Comparison of ENCODE assay signal across 13 cellular contexts in genomic region chr7:2621948-2622640, GRCh38. TPM values are rescaled to one million over a fixed set of nuclear protein-coding genes. Genes with fewer than 3 reads are reported as not detected.
A peak's percentile ranks its signal among the peaks of the same experiment; 100 is the strongest.
DNase-seq lines count a peak whose midpoint lies in the region; ATAC-seq, FAIRE-seq and TF ChIP-seq lines count a peak whose summit lies in the region.
"Had no signal": no experiment of that assay in that cellular context is flagged by ENCODE, and none has a peak within 500 bp of the region (broad histone marks: within the 10 kb centered on the region; RNA-seq: fewer than 3 reads in every experiment).

No MANE protein-coding gene starts in this region.

- ATAC-seq in T-helper 17 cell = no peak
- ATAC-seq in activated CD8-positive, alpha-beta T cell treated with anti-CD3 and anti-CD28 coated beads for 36 hours = no peak
- no peak for ATAC-seq in HG02571 (IDR thresholded peaks at IDR 0.05; ENCODE audit: unreplicated experiment)

- H3K79me1 ChIP-seq in H1 (ENCODE audit: low read depth, low read length) = no peaks in the 10 kb centered on the region

- POLR2A ChIA-PET in H1 (lab: Charles Lee; ENCODE audit: partially characterized antibody) = interaction anchor here (0.8 to 2.4 kb wide), 6 partner anchors 9 to 104 kb away, joined by 3 to 7 read pairs (median 4); partner anchors contain the start of gene TTYH3
- POLR2A ChIA-PET in activated CD8-positive, alpha-beta T cell treated with anti-CD3 and anti-CD28 coated beads for 36 hours (lab: Charles Lee) = no interaction called here

- intact Hi-C loops in activated CD8-positive, alpha-beta T cell treated with anti-CD3 and anti-CD28 coated beads for 36 hours (cut with micrococcal nuclease) = no loop called here

- peak overlapping the region; percentile 24 for H3K4ac ChIP-seq in H1 (replicated peaks; ENCODE audit: insufficient read length, low read depth, low read length)

- H3K4me1 Mint-ChIP-seq in nephron progenitor cell (peaks cover 50% of the 10 kb centered on the region), T-helper 17 cell (peaks cover 2% of the 10 kb centered on the region)
- no peaks in the 10 kb centered on the region for H3K4me1 Mint-ChIP-seq in activated CD8-positive, alpha-beta T cell treated with anti-CD3 and anti-CD28 coated beads for 36 hours (ENCODE audit: low read depth)
- H3K4me1 Mint-ChIP-seq: CD4-positive, alpha-beta memory T cell had no signal

- H2AK5ac ChIP-seq in H1 (ENCODE audit: low read depth, low read length) = peak overlapping the region; percentile 75; the same call in 1 of the 2 replicates

- H3K27ac Mint-ChIP-seq in nephron progenitor cell = no peak overlapping the region
- no peak overlapping the region for H3K27ac Mint-ChIP-seq in T-helper 17 cell
- no peak overlapping the region for H3K27ac Mint-ChIP-seq in activated CD8-positive, alpha-beta T cell treated with anti-CD3 and anti-CD28 coated beads for 36 hours
- H3K27ac Mint-ChIP-seq: CD4-positive, alpha-beta memory T cell had no signal

- peak overlapping the region; percentile 69 for H3K56ac ChIP-seq in H1 (replicated peaks; ENCODE audit: insufficient read length, low read depth, low read length)

- H3K4me1 ChIP-seq in GM23248 (ENCODE audit: insufficient read depth) (peaks cover 25% of the 10 kb centered on the region), H1 (replicated peaks in 1 of 4; ENCODE audit: control insufficient read depth in 3 of 4, insufficient read depth in 4 of 4, low read length in 3 of 4) (peaks cover 0 to 28% (median 23%) of the 10 kb centered on the region in 4 experiments; a peak in 6 of 7 replicates)

- H3K27ac ChIP-seq in GM23248 (no peak overlapping the region), H1 (ENCODE audit: low read depth, low read length) (0 out of 2 replicates have a peak overlapping the region, but pooled peaks have one; percentile 41)

- H2AFZ ChIP-seq in GM23248 = no peak overlapping the region
- no peak overlapping the region for H2AFZ ChIP-seq in H1 (ENCODE audit: low read length)

- H2BK20ac ChIP-seq in H1 (ENCODE audit: low read length) = peak overlapping the region; percentile 72; the same call in 1 of the 2 replicates

- H3K9me2 ChIP-seq in GM23248 (ENCODE audit: insufficient read depth) = no peaks in the 10 kb centered on the region

- peak overlapping the region; percentile 88; the same call in 1 of the 2 replicates for H2BK15ac ChIP-seq in H1 (ENCODE audit: low read length)

- in situ Hi-C loops in GM23248 (cut with MboI) = no loop called here

- TF ChIP-seq RAD21 in H1 (IDR thresholded peaks at IDR 0.05 in 1 of 2, conservative IDR thresholded peaks at IDR 0.05 in 1 of 2; ENCODE audit: low read depth in 2 of 2, low read length in 2 of 2) = no peak

- no peaks in the 10 kb centered on the region for H3K36me3 Mint-ChIP-seq in nephron progenitor cell (ENCODE audit: low read depth)
- H3K36me3 Mint-ChIP-seq in T-helper 17 cell (ENCODE audit: low read depth) = no peaks in the 10 kb centered on the region
- no peaks in the 10 kb centered on the region for H3K36me3 Mint-ChIP-seq in activated CD8-positive, alpha-beta T cell treated with anti-CD3 and anti-CD28 coated beads for 36 hours (ENCODE audit: low read depth)
- H3K36me3 Mint-ChIP-seq: CD4-positive, alpha-beta memory T cell; naive B cell had no signal

- no peak; a peak in 1 of 3 replicates for TF ChIP-seq POLR2A in H1 (IDR thresholded peaks at IDR 0.05; ENCODE audit: control extremely low read depth in 1 of 2, low read depth in 2 of 2, low read length in 2 of 2)

- CTCF ChIA-PET in H1 (lab: Charles Lee; ENCODE audit: partially characterized antibody) = interaction anchor here (0.9 to 2.8 kb wide), 10 partner anchors 10 to 170 kb away, joined by 3 to 24 read pairs (median 5); no protein-coding TSS in a partner anchor
- CTCF ChIA-PET in activated CD8-positive, alpha-beta T cell treated with anti-CD3 and anti-CD28 coated beads for 36 hours (lab: Charles Lee) = no interaction called here

- H3K79me2 ChIP-seq in GM23248 (ENCODE audit: insufficient read depth) (no peaks in the 10 kb centered on the region), H1 (ENCODE audit: control insufficient read depth in 1 of 2, insufficient read depth in 2 of 2, low read length in 2 of 2) (no peaks in the 10 kb centered on the region)

- TF ChIP-seq CTCF in H1 (IDR thresholded peaks at IDR 0.05; ENCODE audit: control extremely low read depth in 1 of 3, insufficient read depth in 1 of 3, low read depth in 1 of 3, low read length in 3 of 3) (no peak), nephron progenitor cell (IDR thresholded peaks at IDR 0.05) (no peak)
- TF ChIP-seq CTCF in activated CD8-positive, alpha-beta T cell treated with anti-CD3 and anti-CD28 coated beads for 36 hours (IDR thresholded peaks at IDR 0.05) = no peak

- peak overlapping the region; percentile 84; the same call in 1 of the 2 replicates for H2BK12ac ChIP-seq in H1 (ENCODE audit: low read depth, low read length)

- peak overlapping the region; percentile 13 for H4K5ac ChIP-seq in H1 (ENCODE audit: insufficient read length, low read depth, low read length)

- H3K9ac ChIP-seq in GM23248 (peak overlapping the region; percentile 5; the same call in 1 of the 2 replicates), H1 (replicated peaks in 1 of 4; ENCODE audit: extremely low read depth in 1 of 4, low read depth in 3 of 4, low read length in 3 of 4) (no peak overlapping the region; a peak in 2 of 7 replicates)

- peak overlapping the region; percentile 58 for H4K91ac ChIP-seq in H1 (replicated peaks; ENCODE audit: insufficient read length, low read length)

- H4K20me1 ChIP-seq in GM23248 (ENCODE audit: insufficient read depth) (no peaks in the 10 kb centered on the region), H1 (replicated peaks in 1 of 2; ENCODE audit: control insufficient read depth in 1 of 2, insufficient read depth in 2 of 2, low read length in 2 of 2) (no peaks in the 10 kb centered on the region)

- no peaks in the 10 kb centered on the region; the same call in 1 of the 2 replicates for H3K23me2 ChIP-seq in H1 (ENCODE audit: low read depth, low read length)

- WGBS in GM23248 (ENCODE audit: low coverage in 1 of 2, low lambda C conversion rate in 2 of 2, missing lambda C conversion rate in 2 of 2), 2 experiments = 86 to 99% methylated on average over 6 to 12 of the region's 12 CpGs
- WGBS in H1 (ENCODE audit: extremely low coverage in 1 of 2, insufficient coverage in 1 of 2, insufficient read length in 1 of 2, insufficient replicate concordance in 2 of 2, low coverage in 1 of 2, low lambda C conversion rate in 2 of 2, missing lambda C conversion rate in 1 of 2), 2 experiments = 41% methylated on average over 11 of the region's 12 CpGs; no CpG with 5 or more reads in 1 of the 2 experiments

- H3K27me3 Mint-ChIP-seq in nephron progenitor cell (ENCODE audit: low read depth, poor library complexity) = no peaks in the 10 kb centered on the region
- H3K27me3 Mint-ChIP-seq in T-helper 17 cell = no peaks in the 10 kb centered on the region
- H3K27me3 Mint-ChIP-seq in activated CD8-positive, alpha-beta T cell treated with anti-CD3 and anti-CD28 coated beads for 36 hours = no peaks in the 10 kb centered on the region

- H3K4me3 ChIP-seq in GM23248 = no peak overlapping the region
- no peak overlapping the region for H3K4me3 ChIP-seq in H1 (ENCODE audit: extremely low read depth in 1 of 4, insufficient read depth in 2 of 4, low read depth in 3 of 4, low read length in 4 of 4)
- H3K4me3 ChIP-seq: coronary artery had no signal

- H3F3A ChIP-seq in GM23248 (ENCODE audit: insufficient read depth) = peaks cover 12% of the 10 kb centered on the region; the same call in 1 of the 2 replicates

- no peak overlapping the region for H3K23ac ChIP-seq in H1 (ENCODE audit: insufficient read length)

- no peak for TF ChIP-seq EP300 in H1 (IDR thresholded peaks at IDR 0.05; ENCODE audit: borderline replicate concordance in 1 of 2, low read depth in 2 of 2, low read length in 2 of 2)

- peak overlapping the region; percentile 66 for H4K8ac ChIP-seq in H1 (ENCODE audit: extremely low read depth, insufficient read depth, low read length)

- no peaks in the 10 kb centered on the region for H3K27me3 ChIP-seq in GM23248 (replicated peaks; ENCODE audit: insufficient read depth)
- H3K27me3 ChIP-seq in H1 (replicated peaks in 1 of 4; ENCODE audit: control insufficient read depth in 3 of 4, extremely low read depth in 1 of 4, insufficient read depth in 3 of 4, low read length in 3 of 4) = 0 out of 7 replicates have a peak, but pooled peaks cover 0 to 2% (median 0%) of the 10 kb centered on the region in 4 experiments

- H2BK5ac ChIP-seq in H1 (ENCODE audit: low read depth, low read length) = peak overlapping the region; percentile 78

- FAIRE-seq in H1 (lab: Jason Lieb, UNC) = no peak
- FAIRE-seq: keratinocyte had no signal

- no peak overlapping the region for H3K4me3 Mint-ChIP-seq in nephron progenitor cell
- no peak overlapping the region for H3K4me3 Mint-ChIP-seq in T-helper 17 cell
- no peak overlapping the region for H3K4me3 Mint-ChIP-seq in activated CD8-positive, alpha-beta T cell treated with anti-CD3 and anti-CD28 coated beads for 36 hours
- H3K4me3 Mint-ChIP-seq: CD4-positive, alpha-beta memory T cell; naive B cell had no signal

- H3K9me3 ChIP-seq in GM23248 (ENCODE audit: low read depth) (no peaks in the 10 kb centered on the region), H1 (ENCODE audit: insufficient read depth in 2 of 2, low read depth in 1 of 2, low read length in 1 of 2) (no peaks in the 10 kb centered on the region), T-helper 17 cell (ENCODE audit: control insufficient read depth, low read length, poor library complexity, severe bottlenecking) (no peaks in the 10 kb centered on the region)

- peaks cover 4% of the 10 kb centered on the region for H3K9me3 Mint-ChIP-seq in nephron progenitor cell
- H3K9me3 Mint-ChIP-seq in activated CD8-positive, alpha-beta T cell treated with anti-CD3 and anti-CD28 coated beads for 36 hours = no peaks in the 10 kb centered on the region
- H3K9me3 Mint-ChIP-seq: CD4-positive, alpha-beta memory T cell; naive B cell had no signal

- peak overlapping the region; percentile 87 for H3K18ac ChIP-seq in H1 (ENCODE audit: extremely low read depth, low read length)

- no peak overlapping the region for H3K14ac ChIP-seq in H1 (ENCODE audit: insufficient read length)

- H3K4me2 ChIP-seq in GM23248 (ENCODE audit: unreplicated experiment) (no peak overlapping the region), H1 (ENCODE audit: insufficient read depth in 1 of 2, low read depth in 2 of 2, low read length in 2 of 2) (peak overlapping the region; percentile 34 to 55; a peak in 2 of 4 replicates)

- DNase-seq in GM23248 = no peak
- DNase-seq in NCI-H1092 (lab: John Stamatoyannopoulos, UW) = peak; percentile 34
- DNase-seq in H1 (ENCODE audit: low read depth in 1 of 2, low spot score in 2 of 2) = peak in 1 of 2 experiments; percentile 76
- peak; percentile 63 for DNase-seq in nephron progenitor cell
- DNase-seq in T-helper 17 cell = no peak
- no peak for DNase-seq in activated CD8-positive, alpha-beta T cell treated with anti-CD3 and anti-CD28 coated beads for 36 hours
- DNase-seq: activated CD8-positive, alpha-beta memory T cell treated with anti-CD3 and anti-CD28 coated beads, Interleukin-2, amount 50 U/mL, for 4 hours; CD4-positive, alpha-beta memory T cell; naive B cell; NCI-H446 had no signal

- H2BK120ac ChIP-seq in H1 (replicated peaks; ENCODE audit: low read depth, low read length) = peak overlapping the region; percentile 99

- H3K36me3 ChIP-seq in GM23248 (ENCODE audit: low read depth) (no peaks in the 10 kb centered on the region), H1 (ENCODE audit: control insufficient read depth in 2 of 4, insufficient read depth in 4 of 4, low read length in 3 of 4) (no peaks in the 10 kb centered on the region)

RNA-seq across cellular contexts. Expression of gene TTYH3, which starts 9.7 kb away (rescaled TPM):
- 25.3 and 33.6 TPM in 2 replicates for total RNA-seq in GM23248 (2014; rRNA removed; shearing (Covaris generic))
- polyA plus RNA-seq in GM23248 (2016; fragmentation: Nextera tagmentation; extraction: Ambion mirVana) = 43.5 and 46.0 TPM in 2 replicates
- 169 and 172 TPM in 2 replicates for total RNA-seq in H1 (2021; fragmentation: NEBNext Ultra II Directional; extraction: Animal tissue kit (Norgen Biotek cat#: 25700))
- polyA plus RNA-seq in H1 (2011; rRNA removed) = 66.2 and 122 TPM in 2 replicates
- polyA plus RNA-seq in H1 (2011; cell fraction: cytosol; rRNA removed) = 46.4 TPM
- polyA plus RNA-seq in H1 (2011; cell fraction: nucleus; rRNA removed) = 147 TPM
- 68.1 to 127 TPM (median 115 TPM) in 4 replicates for polyA plus RNA-seq in H1 (2012, experiment 1 of 2)
- polyA plus RNA-seq in H1 (2012, experiment 2 of 2) = 102 TPM
- 175 TPM for polyA plus RNA-seq in H1 (2013, experiment 1 of 2)
- polyA plus RNA-seq in H1 (2013, experiment 2 of 2) = 184 TPM
- polyA minus RNA-seq in H1 (2011; rRNA and poly(A)+ RNA removed) = 41.7 and 42.6 TPM in 2 replicates
- polyA minus RNA-seq in H1 (2011; cell fraction: cytosol; rRNA and poly(A)+ RNA removed) = 87.8 TPM
- 79.3 TPM for polyA minus RNA-seq in H1 (2011; cell fraction: nucleus; rRNA and poly(A)+ RNA removed)
- 10 to 100 TPM; 13.2 to 14.8 TPM for total RNA-seq in T-helper 17 cell
- total RNA-seq in activated CD8-positive, alpha-beta T cell treated with anti-CD3 and anti-CD28 coated beads for 36 hours = 10 to 100 TPM; 30.3 to 32.3 TPM

Comparison
In these comparisons a context has a peak if more than half of its experiments do, and no peak if none do; other contexts are left out.
1. DNase-seq: peak in NCI-H1092 (single experiment) and nephron progenitor cell (single experiment); none in GM23248 (single experiment), T-helper 17 cell (0 of 3) and activated CD8-positive, alpha-beta T cell treated with anti-CD3 and anti-CD28 coated beads for 36 hours (single experiment).